ENCODE assay signal across 1 cellular context in genomic region chr7:26157520-26158105, GRCh38.
TF ChIP-seq lines count a peak whose summit lies in the region.

No MANE protein-coding gene starts in this region.

TF ChIP-seq in H1, 55 proteins besides CTCF, POLR2A, EP300 and RAD21:
- TF ChIP-seq RNF2 (IDR thresholded peaks at IDR 0.05; ENCODE audit: borderline replicate concordance, low read depth, low read length, missing control alignments, poor library complexity, severe bottlenecking) (no peak), EGR1 (IDR thresholded peaks at IDR 0.05; ENCODE audit: borderline replicate concordance, low read depth, low read length) (no peak), TAF1 (IDR thresholded peaks at IDR 0.05; ENCODE audit: low read depth, low read length) (no peak), SUZ12 (IDR thresholded peaks at IDR 0.05; ENCODE audit: low read length) (no peak), CHD2 (IDR thresholded peaks at IDR 0.05; ENCODE audit: low read length) (no peak), CEBPB (IDR thresholded peaks at IDR 0.05; ENCODE audit: low read depth, low read length) (0 out of 2 replicates have a peak, but pooled peaks have one; percentile 27), JUND (IDR thresholded peaks at IDR 0.05; ENCODE audit: low read length) (no peak)
TF ChIP-seq in H1: peak in this region for 1.
